8 cellular contexts compared by ENCODE assay signal in the genomic region with DNA sequence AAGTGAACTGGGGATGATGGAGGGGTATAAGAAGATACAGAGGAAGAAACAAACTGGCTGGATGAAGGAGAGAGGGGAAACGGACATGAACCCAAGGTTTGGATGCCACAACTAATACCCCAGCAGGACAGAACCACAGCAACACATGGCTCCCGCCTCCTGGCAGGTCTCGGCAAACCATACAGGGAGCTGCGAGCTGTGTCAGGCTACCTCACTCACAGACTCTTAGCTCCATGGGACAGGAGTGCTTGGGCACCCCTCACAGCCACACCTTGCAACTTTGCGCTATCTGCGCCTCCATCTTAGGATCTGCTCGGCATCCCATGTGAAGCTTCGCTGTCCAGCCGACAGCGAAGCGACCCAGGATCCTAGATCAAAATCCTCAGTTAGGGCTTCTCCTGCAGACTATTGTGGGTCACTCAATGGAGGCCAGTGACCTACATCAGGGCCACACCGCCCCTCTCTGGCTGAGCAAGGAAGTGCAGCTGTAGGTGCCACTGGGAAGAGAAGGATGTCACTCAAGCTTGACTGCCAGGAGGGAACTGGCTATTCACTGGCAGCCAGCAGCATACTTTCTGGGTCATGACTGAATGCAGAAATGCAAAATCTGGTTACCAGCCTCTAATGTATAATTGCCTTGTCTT.
A peak's percentile ranks its signal among the peaks of the same experiment; 100 is the strongest.
DNase-seq lines count a peak whose midpoint lies in the region; ATAC-seq and TF ChIP-seq lines count a peak whose summit lies in the region.

No MANE protein-coding gene starts in this region.

- no peak overlapping the region for H3K4me3 Mint-ChIP-seq in HFFc6
- H3K4me3 Mint-ChIP-seq in activated naive CD8-positive, alpha-beta T cell treated with anti-CD3 and anti-CD28 coated beads, Interleukin-2, amount 10 ng/mL, durations not matched to agents 7 days and 5 days: no peak overlapping the region

- no peak overlapping the region for H3K27ac Mint-ChIP-seq in HFFc6
- H3K27ac Mint-ChIP-seq in activated naive CD8-positive, alpha-beta T cell treated with anti-CD3 and anti-CD28 coated beads, Interleukin-2, amount 10 ng/mL, durations not matched to agents 7 days and 5 days: no peak overlapping the region

- H3K9me3 Mint-ChIP-seq in HFFc6: no peaks in the 10 kb centered on the region
- H3K9me3 Mint-ChIP-seq in activated naive CD8-positive, alpha-beta T cell treated with anti-CD3 and anti-CD28 coated beads, Interleukin-2, amount 10 ng/mL, durations not matched to agents 7 days and 5 days: no peaks in the 10 kb centered on the region

- peaks cover 5% of the 10 kb centered on the region for H3K4me1 ChIP-seq in psoas muscle

- peak; percentile 85 for TF ChIP-seq CTCF in HFFc6 (IDR thresholded peaks at IDR 0.05)
- TF ChIP-seq CTCF in psoas muscle (IDR thresholded peaks at IDR 0.05): peak; percentile 92

- POLR2A ChIA-PET in activated naive CD8-positive, alpha-beta T cell treated with anti-CD3 and anti-CD28 coated beads, Interleukin-2, amount 10 ng/mL, durations not matched to agents 7 days and 5 days (lab: Charles Lee): interaction anchor here (0.9 kb wide), 1 partner anchor 377 kb away, joined by 5 read pairs; no protein-coding TSS in a partner anchor

- H3K27me3 Mint-ChIP-seq in HFFc6 (ENCODE audit: insufficient read depth): peaks cover 8% of the 10 kb centered on the region
- peaks cover 15% of the 10 kb centered on the region for H3K27me3 Mint-ChIP-seq in activated naive CD8-positive, alpha-beta T cell treated with anti-CD3 and anti-CD28 coated beads, Interleukin-2, amount 10 ng/mL, durations not matched to agents 7 days and 5 days

- H3K36me3 ChIP-seq in psoas muscle (ENCODE audit: insufficient read depth in 1 of 2, low read depth in 1 of 2): no peaks in the 10 kb centered on the region

- no peaks in the 10 kb centered on the region for H3K4me1 Mint-ChIP-seq in HFFc6 (ENCODE audit: low read depth)
- no peaks in the 10 kb centered on the region for H3K4me1 Mint-ChIP-seq in activated naive CD8-positive, alpha-beta T cell treated with anti-CD3 and anti-CD28 coated beads, Interleukin-2, amount 10 ng/mL, durations not matched to agents 7 days and 5 days

- no peak overlapping the region for H3K27ac ChIP-seq in psoas muscle

- intact Hi-C loops in left ventricle myocardium superior (cut with micrococcal nuclease): loop anchor here (10.0 kb wide), 2 partner anchors 379 to 949 kb away; no protein-coding TSS in a partner anchor
- intact Hi-C loops in psoas muscle (cut with DNase I): loop anchor here (2.0 to 10.0 kb wide), 4 partner anchors 79 to 377 kb away; partner anchors contain the start of gene SLC24A3 (in 1 of the 2)

- peak; percentile 77 for DNase-seq in Daoy (ENCODE audit: low read depth)
- peak; percentile 7 for DNase-seq in HFFc6
- peak; percentile 49 for DNase-seq in NCI-H748 treated with DMSO at 0.1 percent for 48 hours (lab: John Stamatoyannopoulos, UW)
- peak; percentile 77 for DNase-seq in activated naive CD8-positive, alpha-beta T cell treated with anti-CD3 and anti-CD28 coated beads, Interleukin-2, amount 10 ng/mL, durations not matched to agents 7 days and 5 days
- DNase-seq in left ventricle myocardium superior: peak; percentile 81
- DNase-seq in psoas muscle: peak; percentile 59 to 84
- DNase-seq in central memory CD4-positive, alpha-beta T cell: no peak

- H3K27me3 ChIP-seq in psoas muscle (ENCODE audit: insufficient read depth in 3 of 3, low read length in 2 of 3): no peaks in the 10 kb centered on the region

- no peak overlapping the region for H3K4me3 ChIP-seq in psoas muscle

- WGBS in psoas muscle, 3 donors: 61 to 72% (median 71%) methylated on average over 12 of the region's 12 CpGs

- H3K36me3 Mint-ChIP-seq in HFFc6 (ENCODE audit: low read depth): no peaks in the 10 kb centered on the region
- no peaks in the 10 kb centered on the region for H3K36me3 Mint-ChIP-seq in activated naive CD8-positive, alpha-beta T cell treated with anti-CD3 and anti-CD28 coated beads, Interleukin-2, amount 10 ng/mL, durations not matched to agents 7 days and 5 days

- ATAC-seq in activated naive CD8-positive, alpha-beta T cell treated with anti-CD3 and anti-CD28 coated beads, Interleukin-2, amount 10 ng/mL, durations not matched to agents 7 days and 5 days (ENCODE audit: low read depth): peak; percentile 65
- peak; percentile 89 for ATAC-seq in left ventricle myocardium superior
- peak; percentile 93 to 97 (median 94) for ATAC-seq in psoas muscle
- no peak for ATAC-seq in GM21737 (IDR thresholded peaks at IDR 0.05; ENCODE audit: unreplicated experiment)

- no peaks in the 10 kb centered on the region for H3K9me3 ChIP-seq in psoas muscle
